8 cellular contexts compared by ENCODE assay signal in the genomic region with DNA sequence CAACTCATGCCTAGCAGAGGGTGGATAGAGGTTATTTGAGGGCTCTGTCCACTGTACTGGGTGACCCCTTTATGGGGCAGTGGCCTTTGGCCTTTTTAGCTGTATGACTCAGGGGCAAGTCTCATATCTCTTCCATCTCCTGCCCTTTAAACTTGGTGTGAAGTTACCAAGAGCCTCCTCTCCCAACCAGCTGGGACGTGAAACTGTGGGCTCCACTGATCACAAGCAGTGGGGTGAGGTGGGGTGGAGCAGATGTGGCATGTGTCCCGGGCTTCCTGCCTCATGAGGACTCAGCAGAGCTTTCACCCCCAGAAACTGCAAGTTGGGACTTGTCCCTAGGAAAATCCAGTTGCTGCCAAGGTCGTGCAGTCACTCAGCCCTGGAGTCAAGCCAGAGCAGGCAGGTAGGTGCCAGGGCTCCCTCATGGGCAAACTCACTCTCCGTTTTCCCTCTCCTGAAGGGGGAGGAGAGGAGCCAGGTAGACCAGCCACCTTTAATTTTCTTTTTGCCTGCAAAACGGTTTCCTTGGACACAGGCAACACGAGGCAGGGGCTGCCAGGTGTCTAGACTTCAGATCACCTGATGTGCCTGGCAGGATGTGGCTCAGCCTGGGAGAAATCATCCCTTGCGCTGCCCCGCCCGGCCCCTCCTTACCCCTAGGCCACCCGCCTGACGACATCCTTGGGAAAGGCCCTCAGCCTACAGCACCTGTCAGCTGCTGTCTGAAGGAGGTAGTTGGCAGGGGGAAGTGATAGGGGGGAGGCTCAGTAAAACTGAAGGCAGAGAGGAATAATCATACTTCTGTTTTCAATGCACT. TPM values are rescaled to one million over a fixed set of nuclear protein-coding genes. Genes with fewer than 3 reads are reported as not detected.
A peak's percentile ranks its signal among the peaks of the same experiment; 100 is the strongest.
DNase-seq lines count a peak whose midpoint lies in the region; ATAC-seq, FAIRE-seq and TF ChIP-seq lines count a peak whose summit lies in the region.

No MANE protein-coding gene starts in this region.

- H3K36me3 ChIP-seq in ACC112 (ENCODE audit: insufficient read depth, low read length) (peaks cover 41% of the 10 kb centered on the region), pancreas (peaks cover 7 to 42% (median 30%) of the 10 kb centered on the region in 3 donors)

- H3K27ac Mint-ChIP-seq in effector memory CD8-positive, alpha-beta T cell: peak overlapping the region in 1 of 2 donors; percentile 98

- H3K4me1 ChIP-seq in ACC112 (ENCODE audit: control insufficient read depth, insufficient read depth, low read length, unreplicated experiment) (peaks cover 18% of the 10 kb centered on the region), pancreas (peaks cover 13 to 33% (median 24%) of the 10 kb centered on the region in 3 donors)

- peaks cover 56% of the 10 kb centered on the region for H3K79me2 ChIP-seq in ACC112 (ENCODE audit: control insufficient read depth, insufficient read depth, low read length, unreplicated experiment)

- H3K4me3 Mint-ChIP-seq in effector memory CD8-positive, alpha-beta T cell: no peak overlapping the region

- H3K4me3 ChIP-seq in ACC112 (ENCODE audit: low read depth, low read length) (peak overlapping the region; percentile 43), pancreas (peak overlapping the region in 2 of 4 donors; percentile 76 to 82)

- 12 to 14% methylated on average over 11 of the region's 11 CpGs for WGBS in pancreas, 2 donors

- H3K27me3 ChIP-seq in ACC112 (ENCODE audit: insufficient read depth, low read length) (no peaks in the 10 kb centered on the region), pancreas (no peaks in the 10 kb centered on the region)

- peaks cover 20% of the 10 kb centered on the region in 2 donors for H3K4me1 Mint-ChIP-seq in effector memory CD8-positive, alpha-beta T cell (ENCODE audit: low read depth in 2 of 2)

- peak; percentile 60 for DNase-seq in NCI-H187 treated with DMSO at 0.1 percent for 48 hours (lab: John Stamatoyannopoulos, UW)
- peak; percentile 50 for DNase-seq in activated CD4-positive, alpha-beta T cell treated with anti-CD3 and anti-CD28 coated beads for 1 hour
- peak; percentile 27 to 66 (median 60) for DNase-seq in effector memory CD8-positive, alpha-beta T cell
- peak; percentile 84 to 95 (median 93) for DNase-seq in pancreas
- no peak for DNase-seq in nucleus accumbens (lab: John Stamatoyannopoulos, UW)
- DNase-seq in NCI-H524 treated with DMSO at 0.1 percent for 48 hours (lab: John Stamatoyannopoulos, UW): no peak

- ATAC-seq in GM21423 (IDR thresholded peaks at IDR 0.05; ENCODE audit: unreplicated experiment) (peak; percentile 28), pancreas (peak; percentile 8 to 46 (median 34))
- peak; percentile 40 for ATAC-seq in effector memory CD8-positive, alpha-beta T cell (replicated peaks)

- no peak for TF ChIP-seq CTCF in pancreas (IDR thresholded peaks at IDR 0.05)

- no peak for FAIRE-seq in pancreas (lab: Jason Lieb, UNC)

- H3K9me3 Mint-ChIP-seq in effector memory CD8-positive, alpha-beta T cell: no peaks in the 10 kb centered on the region

- no peaks in the 10 kb centered on the region for H3K9me3 ChIP-seq in pancreas

- H3K36me3 Mint-ChIP-seq in effector memory CD8-positive, alpha-beta T cell (ENCODE audit: insufficient read depth): peaks cover 79% of the 10 kb centered on the region

- intact Hi-C loops in pancreas (cut with DNase I): loop anchor here in 2 of 3 donors (5.0 kb wide), 1 partner anchor 60 kb away; no protein-coding TSS in a partner anchor

- H3K27me3 Mint-ChIP-seq in effector memory CD8-positive, alpha-beta T cell: no peaks in the 10 kb centered on the region

- H3K27ac ChIP-seq in ACC112 (ENCODE audit: low read depth, low read length) (peak overlapping the region; percentile 33), pancreas (peak overlapping the region; percentile 33 to 97 (median 77))

- H2AFZ ChIP-seq in ACC112 (ENCODE audit: low read length, unreplicated experiment): no peak overlapping the region

RNA-seq across cellular contexts. Expression of gene CDKN1A, which starts 4.0 kb away (rescaled TPM):
- total RNA-seq in pancreas: 100 to 1,000 TPM in 2 of 6 donors, 10 to 100 TPM in 4; 32.5 to 178 (median 53.2) TPM
- 10 to 100 TPM; 22.3 to 42.2 TPM for polyA plus RNA-seq in pancreas

RNA-seq across cellular contexts. Expression of gene RAB44, which starts 15.1 kb away (rescaled TPM):
- under 1 TPM in 5 of 6 donors, not detected in 1; 0.04 to 0.09 (median 0.09) TPM for total RNA-seq in pancreas
- polyA plus RNA-seq in pancreas: under 1 TPM; 0.04 to 0.14 TPM

Comparison
In these comparisons a context has a peak if more than half of its experiments do, and no peak if none do; other contexts are left out.
1. DNase-seq: peak in NCI-H187 treated with DMSO at 0.1 percent for 48 hours (single experiment), activated CD4-positive, alpha-beta T cell treated with anti-CD3 and anti-CD28 coated beads for 1 hour (single experiment), effector memory CD8-positive, alpha-beta T cell (3 of 3) and pancreas (6 of 6); none in nucleus accumbens (0 of 56) and NCI-H524 treated with DMSO at 0.1 percent for 48 hours (single experiment).
2. Peak in every context shown above with its lines, with median percentiles within 50 percentile points of each other: ATAC-seq.